1 cellular context compared by ENCODE assay signal in the genomic region with DNA sequence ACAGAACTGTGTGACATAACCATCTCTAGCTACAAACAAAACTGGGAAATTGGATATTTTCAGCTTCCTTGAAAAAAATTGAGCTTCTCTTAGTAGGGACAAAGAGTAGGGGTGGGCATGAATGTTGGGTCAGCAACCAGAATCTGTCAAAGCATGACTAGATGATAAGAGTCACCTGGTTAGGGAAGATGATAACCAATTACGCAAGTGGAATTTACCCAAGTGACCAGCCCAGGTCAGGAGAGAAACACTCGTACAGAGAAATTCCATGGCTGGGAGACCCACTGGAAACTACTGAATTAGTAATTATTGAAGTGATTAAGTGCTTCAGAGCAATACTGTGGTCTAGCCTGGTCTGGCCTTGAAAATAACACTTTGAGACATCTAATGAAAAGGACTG.
TF ChIP-seq lines count a peak whose summit lies in the region.

No MANE protein-coding gene starts in this region.

TF ChIP-seq in A549, 52 proteins besides CTCF, POLR2A, EP300 and RAD21:
- TF ChIP-seq SREBF2 (IDR thresholded peaks at IDR 0.05), result no peak
- no peak for TF ChIP-seq FOSB (CRISPR knock-in tag; IDR thresholded peaks at IDR 0.05)
- TF ChIP-seq, protein P1, sequence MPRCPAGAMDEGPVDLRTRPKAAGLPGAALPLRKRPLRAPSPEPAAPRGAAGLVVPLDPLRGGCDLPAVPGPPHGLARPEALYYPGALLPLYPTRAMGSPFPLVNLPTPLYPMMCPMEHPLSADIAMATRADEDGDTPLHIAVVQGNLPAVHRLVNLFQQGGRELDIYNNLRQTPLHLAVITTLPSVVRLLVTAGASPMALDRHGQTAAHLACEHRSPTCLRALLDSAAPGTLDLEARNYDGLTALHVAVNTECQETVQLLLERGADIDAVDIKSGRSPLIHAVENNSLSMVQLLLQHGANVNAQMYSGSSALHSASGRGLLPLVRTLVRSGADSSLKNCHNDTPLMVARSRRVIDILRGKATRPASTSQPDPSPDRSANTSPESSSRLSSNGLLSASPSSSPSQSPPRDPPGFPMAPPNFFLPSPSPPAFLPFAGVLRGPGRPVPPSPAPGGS (IDR thresholded peaks at IDR 0.05), result no peak
- TF ChIP-seq E2F6 (IDR thresholded peaks at IDR 0.05; ENCODE audit: borderline replicate concordance, low read depth), result no peak
- TF ChIP-seq NPAS2 (CRISPR knock-in tag; IDR thresholded peaks at IDR 0.05; ENCODE audit: borderline replicate concordance), result no peak
- no peak for TF ChIP-seq FOSL2 (IDR thresholded peaks at IDR 0.05)
- no peak for TF ChIP-seq FOSL2 (CRISPR knock-in tag; IDR thresholded peaks at IDR 0.05)
- TF ChIP-seq MAX (IDR thresholded peaks at IDR 0.05), result no peak
- no peak for TF ChIP-seq RNF2 (IDR thresholded peaks at IDR 0.05; ENCODE audit: borderline replicate concordance, low read depth)
